In the genomic region with DNA sequence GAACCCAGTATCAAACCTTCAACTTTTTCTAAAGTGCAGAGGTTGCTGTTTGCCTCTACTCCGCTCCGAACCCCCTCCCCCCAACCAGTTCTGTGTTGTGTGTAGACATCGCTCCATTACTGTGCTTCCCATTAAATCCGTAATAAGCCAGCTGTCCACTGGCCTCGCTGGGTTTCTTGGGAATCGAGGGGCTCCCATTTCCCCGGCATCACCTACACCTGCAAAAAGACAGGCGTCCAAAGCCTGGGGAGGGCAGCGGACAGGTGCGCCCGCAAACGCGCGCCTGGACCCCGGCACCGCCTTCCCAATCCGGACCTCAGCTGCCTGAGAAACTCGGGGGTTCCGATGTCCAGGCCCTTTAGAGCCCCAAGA, we compare ENCODE assay signal across 8 cellular contexts. TPM values are rescaled to one million over a fixed set of nuclear protein-coding genes. Genes with fewer than 3 reads are reported as not detected.
DNase-seq lines count a peak whose midpoint lies in the region; ATAC-seq and TF ChIP-seq lines count a peak whose summit lies in the region.

No MANE protein-coding gene starts in this region.

- H3K4me3 ChIP-seq in SJSA1, result peak overlapping the region; percentile 55
- H3K4me3 ChIP-seq in foreskin fibroblast (ENCODE audit: low read depth in 1 of 2, low read length in 2 of 2), result peak overlapping the region; percentile 64 to 90
- H3K4me3 ChIP-seq in skeletal muscle cell (ENCODE audit: low read depth, low read length), result peak overlapping the region; percentile 72

- H3K36me3 ChIP-seq in SJSA1, result no peaks in the 10 kb centered on the region

- H3K9me3 Mint-ChIP-seq in activated naive CD4-positive, alpha-beta T cell treated with anti-CD3 and anti-CD28 coated beads, Interleukin-2, amount 50 U/mL, for 24 hours, result no peaks in the 10 kb centered on the region

- H3K4me1 ChIP-seq in SJSA1 (replicated peaks), result peaks cover 22% of the 10 kb centered on the region

- TF ChIP-seq CTCF in foreskin fibroblast (IDR thresholded peaks at IDR 0.05; ENCODE audit: low read depth, low read length), result no peak

- peaks cover 22% of the 10 kb centered on the region for H3K4me1 Mint-ChIP-seq in activated naive CD4-positive, alpha-beta T cell treated with anti-CD3 and anti-CD28 coated beads, Interleukin-2, amount 50 U/mL, for 24 hours

- H3K36me3 Mint-ChIP-seq in activated naive CD4-positive, alpha-beta T cell treated with anti-CD3 and anti-CD28 coated beads, Interleukin-2, amount 50 U/mL, for 24 hours, result no peaks in the 10 kb centered on the region

- H3K27ac Mint-ChIP-seq in activated naive CD4-positive, alpha-beta T cell treated with anti-CD3 and anti-CD28 coated beads, Interleukin-2, amount 50 U/mL, for 24 hours, result no peak overlapping the region

- DNase-seq in activated naive CD4-positive, alpha-beta T cell treated with anti-CD3 and anti-CD28 coated beads, Interleukin-2, amount 50 U/mL, for 16 hours, result no peak
- DNase-seq in SJSA1 (ENCODE audit: low read depth in 1 of 2, low spot score in 2 of 2) (no peak), foreskin fibroblast (no peak), skeletal muscle cell (ENCODE audit: low read depth) (no peak), hepatic stellate cell (ENCODE audit: low spot score) (no peak)

- H3K4me3 Mint-ChIP-seq in activated naive CD4-positive, alpha-beta T cell treated with anti-CD3 and anti-CD28 coated beads, Interleukin-2, amount 50 U/mL, for 24 hours, result peak overlapping the region; percentile 94

- H3K27ac ChIP-seq in SJSA1, result peak overlapping the region; percentile 18

- H3K27me3 ChIP-seq in SJSA1 (replicated peaks), result no peaks in the 10 kb centered on the region

- ATAC-seq in HG03378 (IDR thresholded peaks at IDR 0.05; ENCODE audit: unreplicated experiment) (no peak), GM21576 (IDR thresholded peaks at IDR 0.05; ENCODE audit: unreplicated experiment) (no peak)

- H3K27me3 Mint-ChIP-seq in activated naive CD4-positive, alpha-beta T cell treated with anti-CD3 and anti-CD28 coated beads, Interleukin-2, amount 50 U/mL, for 24 hours, result no peaks in the 10 kb centered on the region

- H3K9me3 ChIP-seq in SJSA1 (replicated peaks), result no peaks in the 10 kb centered on the region

RNA-seq across cellular contexts. Expression of a gene that starts 0.6 kb away (rescaled TPM):
- 3.3 and 6.5 TPM in 2 replicates for total RNA-seq in SJSA1 (2014; rRNA removed; shearing (Covaris generic))
